21 cellular contexts compared by ENCODE assay signal in genomic region chr15:69167218-69167842, GRCh38. TPM values are rescaled to one million over a fixed set of nuclear protein-coding genes. Genes with fewer than 3 reads are reported as not detected.
DNase-seq lines count a peak whose midpoint lies in the region; FAIRE-seq lines count a peak whose summit lies in the region.
"Had no signal": no experiment of that assay in that cellular context is flagged by ENCODE, and none has a peak within 500 bp of the region (broad histone marks: within the 10 kb centered on the region; RNA-seq: fewer than 3 reads in every experiment).

No MANE protein-coding gene starts in this region.

- no peaks in the 10 kb centered on the region for H3K27me3 Mint-ChIP-seq in activated naive CD8-positive, alpha-beta T cell
- no peaks in the 10 kb centered on the region for H3K27me3 Mint-ChIP-seq in activated naive CD8-positive, alpha-beta T cell treated with anti-CD3 and anti-CD28 coated beads for 36 hours
- H3K27me3 Mint-ChIP-seq in dendritic cell treated with granulocyte-macrophage colony-stimulating factor and Interleukin-4, amounts not matched to agents 40 ng/mL and 50 ng/mL, for 4 days = no peaks in the 10 kb centered on the region

- no peak overlapping the region for H3K9ac ChIP-seq in SK-N-MC (ENCODE audit: insufficient read length)
- H3K9ac ChIP-seq: GM23248 had no signal

- peak overlapping the region; percentile 32 for H3K27ac ChIP-seq in SK-N-MC
- H3K27ac ChIP-seq: C4-2B, GM23248, SJCRH30 had no signal

- H3K4me1 Mint-ChIP-seq in activated naive CD8-positive, alpha-beta T cell (ENCODE audit: low read depth) = peaks cover 5% of the 10 kb centered on the region
- peaks cover 4% of the 10 kb centered on the region for H3K4me1 Mint-ChIP-seq in activated naive CD8-positive, alpha-beta T cell treated with anti-CD3 and anti-CD28 coated beads for 36 hours
- H3K4me1 Mint-ChIP-seq in dendritic cell treated with granulocyte-macrophage colony-stimulating factor and Interleukin-4, amounts not matched to agents 40 ng/mL and 50 ng/mL, for 4 days (ENCODE audit: low read depth) = peaks cover 35% of the 10 kb centered on the region

- H3K36me3 Mint-ChIP-seq in activated naive CD8-positive, alpha-beta T cell = peaks cover 2% of the 10 kb centered on the region
- no peaks in the 10 kb centered on the region for H3K36me3 Mint-ChIP-seq in activated naive CD8-positive, alpha-beta T cell treated with anti-CD3 and anti-CD28 coated beads for 36 hours
- H3K36me3 Mint-ChIP-seq in dendritic cell treated with granulocyte-macrophage colony-stimulating factor and Interleukin-4, amounts not matched to agents 40 ng/mL and 50 ng/mL, for 4 days (ENCODE audit: low read depth) = no peaks in the 10 kb centered on the region

- no peak for DNase-seq in activated naive CD8-positive, alpha-beta T cell treated with anti-CD3 and anti-CD28 coated beads for 36 hours
- DNase-seq in SK-N-MC (ENCODE audit: low read depth, low spot score) (no peak), urothelium cell line (ENCODE audit: low spot score) (no peak), activated gamma-delta T cell treated with Interleukin-2 at 50 U/mL for 16 hours (no peak), NCI-H187 treated with DMSO at 0.1 percent for 48 hours (lab: John Stamatoyannopoulos, UW) (no peak), NCI-H69 (lab: John Stamatoyannopoulos, UW) (no peak)
- DNase-seq: Caco-2, DMS53, GM23248, IMR-90, NCI-H1092, NCI-H1694, NCI-H2171, NCI-H446 treated with DMSO at 0.1 percent for 48 hours, NCI-H774, SJCRH30 had no signal

- no peak overlapping the region for H3K4me3 ChIP-seq in SK-N-MC
- H3K4me3 ChIP-seq: GM23248, SJCRH30 had no signal

- H3K9me3 ChIP-seq in SK-N-MC (ENCODE audit: low read depth, low read length) = no peaks in the 10 kb centered on the region
- H3K9me3 ChIP-seq: Caco-2, SJCRH30 had no signal

- no peaks in the 10 kb centered on the region for H3K9me3 Mint-ChIP-seq in activated naive CD8-positive, alpha-beta T cell (ENCODE audit: low read depth)
- no peaks in the 10 kb centered on the region for H3K9me3 Mint-ChIP-seq in activated naive CD8-positive, alpha-beta T cell treated with anti-CD3 and anti-CD28 coated beads for 36 hours
- H3K9me3 Mint-ChIP-seq in dendritic cell treated with granulocyte-macrophage colony-stimulating factor and Interleukin-4, amounts not matched to agents 40 ng/mL and 50 ng/mL, for 4 days = no peaks in the 10 kb centered on the region

- peaks cover 4% of the 10 kb centered on the region; the same call in 1 of the 2 replicates for H3K36me3 ChIP-seq in SK-N-MC (ENCODE audit: insufficient read depth, low read length)
- H3K36me3 ChIP-seq: SJCRH30 had no signal

- FAIRE-seq in urothelium cell line (lab: Jason Lieb, UNC) = peak; percentile 30
- FAIRE-seq: GM12891, GM19239 had no signal

- H3K4me3 Mint-ChIP-seq in activated naive CD8-positive, alpha-beta T cell = no peak overlapping the region
- H3K4me3 Mint-ChIP-seq in activated naive CD8-positive, alpha-beta T cell treated with anti-CD3 and anti-CD28 coated beads for 36 hours = no peak overlapping the region
- no peak overlapping the region for H3K4me3 Mint-ChIP-seq in dendritic cell treated with granulocyte-macrophage colony-stimulating factor and Interleukin-4, amounts not matched to agents 40 ng/mL and 50 ng/mL, for 4 days

- H3K27ac Mint-ChIP-seq in activated naive CD8-positive, alpha-beta T cell = peak overlapping the region; percentile 34
- H3K27ac Mint-ChIP-seq in activated naive CD8-positive, alpha-beta T cell treated with anti-CD3 and anti-CD28 coated beads for 36 hours = no peak overlapping the region
- H3K27ac Mint-ChIP-seq in dendritic cell treated with granulocyte-macrophage colony-stimulating factor and Interleukin-4, amounts not matched to agents 40 ng/mL and 50 ng/mL, for 4 days = peak overlapping the region; percentile 61

- intact Hi-C loops in dendritic cell treated with granulocyte-macrophage colony-stimulating factor and Interleukin-4, amounts not matched to agents 40 ng/mL and 50 ng/mL, for 4 days (cut with micrococcal nuclease) = loop anchor here (10.0 kb wide), 1 partner anchor 247 kb away; the partner anchor contains the start of gene KIF23

RNA-seq across cellular contexts. Expression of gene GLCE, which starts 6.9 kb away (rescaled TPM):
- 1 to 10 TPM; 4.6 to 5.0 TPM for total RNA-seq in activated naive CD8-positive, alpha-beta T cell treated with anti-CD3 and anti-CD28 coated beads for 36 hours
